8 cellular contexts compared by ENCODE assay signal in genomic region chr12:19440916-19441315, GRCh38. TPM values are rescaled to one million over a fixed set of nuclear protein-coding genes. Genes with fewer than 3 reads are reported as not detected.
DNase-seq lines count a peak whose midpoint lies in the region; ATAC-seq lines count a peak whose summit lies in the region.

No MANE protein-coding gene starts in this region.

- no peak overlapping the region for H3K27ac ChIP-seq in iPS DF 6.9 (ENCODE audit: low read length)

- CTCF ChIA-PET in activated CD8-positive, alpha-beta T cell treated with anti-CD3 and anti-CD28 coated beads, Interleukin-2, amount 10 ng/mL, durations not matched to agents 7 days and 5 days (lab: Charles Lee), result no interaction called here

- H3K4me1 ChIP-seq in iPS DF 6.9 (ENCODE audit: control insufficient read depth, insufficient read depth, low read length), result no peaks in the 10 kb centered on the region; the same call in 1 of the 2 replicates

- ATAC-seq in activated CD8-positive, alpha-beta T cell treated with anti-CD3 and anti-CD28 coated beads, Interleukin-2, amount 10 ng/mL, durations not matched to agents 7 days and 5 days, result no peak
- ATAC-seq in stimulated activated memory B cell treated with anti-CD40 and anti-IgM and Interleukin-4, amounts not matched to agents 10 μg/mL and 1 μg/mL and 100 μg/mL, for 72 hours, result no peak

- no peaks in the 10 kb centered on the region for H3K27me3 ChIP-seq in iPS DF 6.9 (ENCODE audit: control insufficient read depth, insufficient read depth, low read length)

- POLR2A ChIA-PET in activated CD8-positive, alpha-beta T cell treated with anti-CD3 and anti-CD28 coated beads, Interleukin-2, amount 10 ng/mL, durations not matched to agents 7 days and 5 days (lab: Charles Lee), result interaction anchor here (0.6 to 2.0 kb wide), 5 partner anchors 9 to 68 kb away, joined by 3 to 5 read pairs (median 3); no protein-coding TSS in a partner anchor

- peaks cover 47% of the 10 kb centered on the region for H3K4me1 Mint-ChIP-seq in activated CD8-positive, alpha-beta T cell treated with anti-CD3 and anti-CD28 coated beads, Interleukin-2, amount 10 ng/mL, durations not matched to agents 7 days and 5 days (ENCODE audit: low read depth)
- peaks cover 32% of the 10 kb centered on the region for H3K4me1 Mint-ChIP-seq in stimulated activated memory B cell treated with anti-CD40 and anti-IgM and Interleukin-4, amounts not matched to agents 10 μg/mL and 1 μg/mL and 100 μg/mL, for 72 hours

- no peaks in the 10 kb centered on the region for H3K27me3 Mint-ChIP-seq in activated CD8-positive, alpha-beta T cell treated with anti-CD3 and anti-CD28 coated beads, Interleukin-2, amount 10 ng/mL, durations not matched to agents 7 days and 5 days (ENCODE audit: low read depth)
- no peaks in the 10 kb centered on the region for H3K27me3 Mint-ChIP-seq in stimulated activated memory B cell treated with anti-CD40 and anti-IgM and Interleukin-4, amounts not matched to agents 10 μg/mL and 1 μg/mL and 100 μg/mL, for 72 hours

- H3K4me3 Mint-ChIP-seq in activated CD8-positive, alpha-beta T cell treated with anti-CD3 and anti-CD28 coated beads, Interleukin-2, amount 10 ng/mL, durations not matched to agents 7 days and 5 days, result peak overlapping the region; percentile 97
- peak overlapping the region; percentile 93 for H3K4me3 Mint-ChIP-seq in stimulated activated memory B cell treated with anti-CD40 and anti-IgM and Interleukin-4, amounts not matched to agents 10 μg/mL and 1 μg/mL and 100 μg/mL, for 72 hours

- peak overlapping the region; percentile 97 for H3K27ac Mint-ChIP-seq in activated CD8-positive, alpha-beta T cell treated with anti-CD3 and anti-CD28 coated beads, Interleukin-2, amount 10 ng/mL, durations not matched to agents 7 days and 5 days
- H3K27ac Mint-ChIP-seq in stimulated activated memory B cell treated with anti-CD40 and anti-IgM and Interleukin-4, amounts not matched to agents 10 μg/mL and 1 μg/mL and 100 μg/mL, for 72 hours, result peak overlapping the region; percentile 94

- H3K4me3 ChIP-seq in iPS DF 6.9 (ENCODE audit: low read length), result peak overlapping the region; percentile 96; the same call in 1 of the 2 replicates

- DNase-seq in HS-27A (ENCODE audit: low read depth) (peak; percentile 12), iPS DF 6.9 (ENCODE audit: low read depth, low spot score) (no peak), NCI-H187 (lab: John Stamatoyannopoulos, UW) (no peak), DMS153 (lab: John Stamatoyannopoulos, UW) (no peak), HuH-7.5 (ENCODE audit: low spot score) (no peak)
- no peak for DNase-seq in activated CD8-positive, alpha-beta T cell treated with anti-CD3 and anti-CD28 coated beads, Interleukin-2, amount 10 ng/mL, durations not matched to agents 7 days and 5 days
- no peak for DNase-seq in activated effector memory CD4-positive, alpha-beta T cell treated with anti-CD3 and anti-CD28 coated beads, Interleukin-2, amount 50 U/mL, for 16 hours

- H3K9me3 ChIP-seq in iPS DF 6.9 (ENCODE audit: control insufficient read depth, insufficient read depth, low read length), result no peaks in the 10 kb centered on the region

- H3K36me3 ChIP-seq in iPS DF 6.9 (ENCODE audit: control insufficient read depth, insufficient read depth, low read length), result no peaks in the 10 kb centered on the region

- WGBS in iPS DF 6.9 (ENCODE audit: insufficient coverage, insufficient read length), result no CpG with 5 or more reads among the region's 8 CpGs

- no peaks in the 10 kb centered on the region for H3K9me3 Mint-ChIP-seq in activated CD8-positive, alpha-beta T cell treated with anti-CD3 and anti-CD28 coated beads, Interleukin-2, amount 10 ng/mL, durations not matched to agents 7 days and 5 days (ENCODE audit: insufficient read depth)
- H3K9me3 Mint-ChIP-seq in stimulated activated memory B cell treated with anti-CD40 and anti-IgM and Interleukin-4, amounts not matched to agents 10 μg/mL and 1 μg/mL and 100 μg/mL, for 72 hours, result no peaks in the 10 kb centered on the region

- H3K36me3 Mint-ChIP-seq in activated CD8-positive, alpha-beta T cell treated with anti-CD3 and anti-CD28 coated beads, Interleukin-2, amount 10 ng/mL, durations not matched to agents 7 days and 5 days (ENCODE audit: low read depth), result peaks cover 44% of the 10 kb centered on the region
- H3K36me3 Mint-ChIP-seq in stimulated activated memory B cell treated with anti-CD40 and anti-IgM and Interleukin-4, amounts not matched to agents 10 μg/mL and 1 μg/mL and 100 μg/mL, for 72 hours, result peaks cover 13% of the 10 kb centered on the region

RNA-seq across cellular contexts. Expression of gene AEBP2, which starts 1.6 kb away (rescaled TPM):
- 10 to 100 TPM; 57.3 to 57.4 TPM for total RNA-seq in activated CD8-positive, alpha-beta T cell treated with anti-CD3 and anti-CD28 coated beads, Interleukin-2, amount 10 ng/mL, durations not matched to agents 7 days and 5 days
